In genomic region chr17:31296156-31296555, GRCh38 we compare ENCODE assay signal across 16 cellular contexts. TPM values are rescaled to one million over a fixed set of nuclear protein-coding genes. Genes with fewer than 3 reads are reported as not detected.
A peak's percentile ranks its signal among the peaks of the same experiment; 100 is the strongest.
DNase-seq lines count a peak whose midpoint lies in the region; ATAC-seq, FAIRE-seq and TF ChIP-seq lines count a peak whose summit lies in the region.
"Had no signal": no experiment of that assay in that cellular context is flagged by ENCODE, and none has a peak within 500 bp of the region (broad histone marks: within the 10 kb centered on the region; RNA-seq: fewer than 3 reads in every experiment).

No MANE protein-coding gene starts in this region.

- TF ChIP-seq CTCF in A549 (IDR thresholded peaks at IDR 0.05) (no peak), type B pancreatic cell (conservative IDR thresholded peaks at IDR 0.05) (no peak)

- WGBS in A549 (ENCODE audit: missing lambda C conversion rate) = 93% methylated on average over 2 of the region's 2 CpGs

- H3K27me3 Mint-ChIP-seq in type B pancreatic cell = no peaks in the 10 kb centered on the region

- peaks cover 13% of the 10 kb centered on the region for H3K36me3 Mint-ChIP-seq in type B pancreatic cell

- no peak for TF ChIP-seq POLR2A in A549 (IDR thresholded peaks at IDR 0.05; ENCODE audit: low read length)

- H3K27ac ChIP-seq in A549 (no peak overlapping the region), cingulate gyrus (ENCODE audit: low read depth, low read length) (peak overlapping the region; percentile 89)
- H3K27ac ChIP-seq: KMS-11, SJSA1 had no signal

- DNase-seq in A549 (ENCODE audit: low read depth in 1 of 2, low spot score in 1 of 2) = no peak
- DNase-seq in NCI-H1048 (lab: John Stamatoyannopoulos, UW) = peak; percentile 69
- DNase-seq in pons (ENCODE audit: low spot score) = peak; percentile 89
- DNase-seq in type B pancreatic cell (ENCODE audit: extremely low spot score, unreplicated experiment) = no peak
- DNase-seq in left cardiac atrium = no peak
- DNase-seq: DMS153, NCI-H1092 treated with DMSO at 0.1 percent for 48 hours, NCI-H446, NCI-H748 treated with DMSO at 0.1 percent for 48 hours had no signal

- H3K4me2 ChIP-seq in A549 = no peak overlapping the region
- H3K4me2 ChIP-seq: GM23338, KMS-11 had no signal

- TF ChIP-seq EP300 in A549 (IDR thresholded peaks at IDR 0.05) = no peak

- POLR2A ChIA-PET in A549 (lab: Yijun Ruan, JAX) = no interaction called here

- H3K9me3 Mint-ChIP-seq in type B pancreatic cell = no peaks in the 10 kb centered on the region
- H3K9me3 Mint-ChIP-seq: GM23338 had no signal

- ATAC-seq in A549 = 0 out of 6 replicates have a peak, but pooled peaks of 1 of the 2 experiments have one; percentile 34
- no peak for ATAC-seq in HG02840 (IDR thresholded peaks at IDR 0.05; ENCODE audit: low FRiP score, unreplicated experiment)
- no peak for ATAC-seq in left cardiac atrium
- ATAC-seq: GM23338, HCT116 had no signal

- no peak overlapping the region for H3K4me3 Mint-ChIP-seq in type B pancreatic cell
- H3K4me3 Mint-ChIP-seq: GM23338 had no signal

- H3K27ac Mint-ChIP-seq in type B pancreatic cell = no peak overlapping the region
- H3K27ac Mint-ChIP-seq: GM23338 had no signal

- no peaks in the 10 kb centered on the region for H3K4me1 Mint-ChIP-seq in type B pancreatic cell (ENCODE audit: unreplicated experiment)

- H3K4me1 ChIP-seq in A549 = peaks cover 8% of the 10 kb centered on the region

- intact Hi-C loops in left cardiac atrium (cut with DNase I) = no loop called here

- CTCF ChIA-PET in A549 (lab: Yijun Ruan, JAX) = interaction anchor here (0.6 kb wide), 1 partner anchor 48 kb away, joined by 3 read pairs; no protein-coding TSS in a partner anchor

- H3K4me3 ChIP-seq in A549 = no peak overlapping the region
- H3K4me3 ChIP-seq: GM23338, SJSA1 had no signal

- TF ChIP-seq RAD21 in A549 (conservative IDR thresholded peaks at IDR 0.05 in 1 of 2, IDR thresholded peaks at IDR 0.05 in 1 of 2) = no peak

- no peaks in the 10 kb centered on the region for H3K9me3 ChIP-seq in A549
- H3K9me3 ChIP-seq: SJSA1 had no signal

- FAIRE-seq in A549 (lab: Jason Lieb, UNC) = peak; percentile 54
- FAIRE-seq: A204.1 had no signal

TF ChIP-seq in A549, 52 proteins besides CTCF, POLR2A, EP300 and RAD21:
- TF ChIP-seq CBX8 (IDR thresholded peaks at IDR 0.05) (no peak), E2F6 (IDR thresholded peaks at IDR 0.05; ENCODE audit: borderline replicate concordance, low read depth) (no peak), KDM1A (IDR thresholded peaks at IDR 0.05; ENCODE audit: low read depth) (no peak), RNF2 (IDR thresholded peaks at IDR 0.05; ENCODE audit: borderline replicate concordance, low read depth) (no peak), PHF8 (IDR thresholded peaks at IDR 0.05; ENCODE audit: borderline replicate concordance, low read depth) (no peak), HEYL (CRISPR knock-in tag; IDR thresholded peaks at IDR 0.05) (no peak), MAZ (IDR thresholded peaks at IDR 0.05; ENCODE audit: borderline replicate concordance, low read depth, low read length) (no peak), ZNF302 (CRISPR knock-in tag; IDR thresholded peaks at IDR 0.05) (no peak), RARB (CRISPR knock-in tag; IDR thresholded peaks at IDR 0.05) (no peak), RFX5 (IDR thresholded peaks at IDR 0.05) (no peak), NR3C1 (IDR thresholded peaks at IDR 0.05) (no peak), EHF (CRISPR knock-in tag; IDR thresholded peaks at IDR 0.05) (no peak)

RNA-seq across cellular contexts. Expression of gene OMG, which starts 0.9 kb away (rescaled TPM):
- polyA plus RNA-seq in A549 (2011; rRNA removed) (not detected in 2 replicates), A549 (2017; fragmentation: RNase III; extraction: RNeasy Plus Mini Kit Qiagen cat#74134 plus additional on column Dnase treatment) (not detected in 3 replicates)
- not detected in 2 replicates for polyA plus RNA-seq in A549 (2012; cell fraction: cytosol; rRNA removed)
- not detected in 2 replicates for polyA plus RNA-seq in A549 (2012; cell fraction: nucleus; rRNA removed)
- polyA minus RNA-seq in A549 (2011; rRNA and poly(A)+ RNA removed) = 0.34 TPM in 1 of 2 replicates, not detected in the other
- total RNA-seq in type B pancreatic cell (ENCODE audit: low replicate concordance) (not detected in 2 replicates), left cardiac atrium (under 1 TPM in 1 of 2 donors, not detected in 1; 0.56 TPM)
- total RNA-seq: GM23338, SJSA1 had no signal

RNA-seq across cellular contexts. Expression of gene EVI2B, which starts 17.7 kb away (rescaled TPM):
- polyA plus RNA-seq in A549 (2011; rRNA removed) = not detected in 2 replicates
- not detected in 2 replicates for polyA plus RNA-seq in A549 (2012; cell fraction: cytosol; rRNA removed)
- polyA plus RNA-seq in A549 (2012; cell fraction: nucleus; rRNA removed) = not detected in 2 replicates
- polyA plus RNA-seq in A549 (2017; fragmentation: RNase III; extraction: RNeasy Plus Mini Kit Qiagen cat#74134 plus additional on column Dnase treatment) = 0.04 to 0.08 TPM (median 0.05 TPM) in 3 replicates
- polyA minus RNA-seq in A549 (2011; rRNA and poly(A)+ RNA removed) = not detected in 2 replicates
- not detected in 2 replicates for total RNA-seq in type B pancreatic cell (ENCODE audit: low replicate concordance)
- 1 to 10 TPM; 3.3 to 7.7 TPM for total RNA-seq in left cardiac atrium
- total RNA-seq: GM23338 had no signal

RNA-seq across cellular contexts. Expression of gene EVI2A, which starts 25.3 kb away (rescaled TPM):
- not detected in 2 replicates for polyA plus RNA-seq in A549 (2011; rRNA removed)
- not detected in 2 replicates for polyA plus RNA-seq in A549 (2012; cell fraction: cytosol; rRNA removed)
- polyA plus RNA-seq in A549 (2012; cell fraction: nucleus; rRNA removed) = not detected in 2 replicates
- polyA plus RNA-seq in A549 (2017; fragmentation: RNase III; extraction: RNeasy Plus Mini Kit Qiagen cat#74134 plus additional on column Dnase treatment) = not detected in 3 replicates
- not detected in 2 replicates for polyA minus RNA-seq in A549 (2011; rRNA and poly(A)+ RNA removed)
- total RNA-seq in type B pancreatic cell (ENCODE audit: low replicate concordance) = not detected in 2 replicates
- 1 to 10 TPM; 1.9 to 5.9 TPM for total RNA-seq in left cardiac atrium
- total RNA-seq: GM23338 had no signal

Comparison
In these comparisons a context has a peak if more than half of its experiments do, and no peak if none do; other contexts are left out.
1. DNase-seq: peak in NCI-H1048 (single experiment) and pons (single experiment); none in A549 (0 of 2), type B pancreatic cell (single experiment) and left cardiac atrium (single experiment).